In the genomic region with DNA sequence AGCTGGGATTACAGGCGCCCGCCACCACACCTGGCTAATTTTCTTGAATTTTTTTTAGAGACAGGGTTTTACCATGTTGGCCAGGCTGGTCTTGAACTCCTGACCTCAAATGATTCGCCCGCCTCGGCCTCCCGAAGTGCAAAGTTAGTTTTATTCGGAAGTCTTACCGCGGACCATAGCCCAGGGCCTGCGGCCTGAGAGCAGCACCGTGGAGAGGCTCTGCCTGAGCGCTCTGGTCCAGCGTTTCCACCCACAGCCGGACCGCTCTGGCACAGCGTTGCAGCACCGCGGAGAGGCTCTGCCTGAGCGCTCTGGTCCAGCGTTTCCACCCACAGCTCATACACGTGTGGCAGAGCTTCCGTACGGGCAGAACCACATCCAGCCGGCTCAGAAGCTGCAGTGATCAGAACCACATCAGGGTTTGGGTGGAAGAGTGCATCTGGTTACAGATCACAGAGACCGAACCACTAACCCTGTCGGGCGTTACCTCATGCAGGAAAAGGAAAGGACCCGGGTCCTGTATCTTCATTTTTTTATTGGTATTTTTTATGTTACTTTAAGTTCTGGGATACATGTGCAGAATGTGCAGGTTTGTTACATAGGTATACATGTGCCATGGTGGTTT, we compare ENCODE assay signal across 24 cellular contexts.
"Had no signal": no experiment of that assay in that cellular context is flagged by ENCODE, and none has a peak within 500 bp of the region (broad histone marks: within the 10 kb centered on the region; RNA-seq: fewer than 3 reads in every experiment).

No MANE protein-coding gene starts in this region.

- H3K27ac Mint-ChIP-seq: dendritic cell treated with granulocyte-macrophage colony-stimulating factor and Interleukin-4, amounts not matched to agents 40 ng/mL and 50 ng/mL, for 4 days; effector memory CD8-positive, alpha-beta T cell; endodermal cell had no signal

- DNase-seq: colonic mucosa; cortex of kidney; dermis blood vessel endothelial cell; dorsolateral prefrontal cortex; effector CD4-positive, alpha-beta T cell; effector CD8-positive, alpha-beta T cell; effector memory CD4-positive, alpha-beta T cell; effector memory CD8-positive, alpha-beta T cell; endodermal cell; erythroblast; esophagus squamous epithelium; foreskin fibroblast; foreskin keratinocyte; foreskin melanocyte; gastrocnemius medialis; glutamatergic neuron; heart left ventricle; heart right ventricle had no signal

- H3K4me3 ChIP-seq: colonic mucosa, coronary artery, dorsolateral prefrontal cortex, esophagus muscularis mucosa, esophagus squamous epithelium, gastrocnemius medialis, gastroesophageal sphincter, heart left ventricle, heart right ventricle had no signal

- H3K36me3 ChIP-seq: colonic mucosa, esophagus muscularis mucosa, esophagus squamous epithelium, gastrocnemius medialis, gastroesophageal sphincter, heart left ventricle, heart right ventricle had no signal

- H3K9me3 ChIP-seq: colonic mucosa, esophagus muscularis mucosa, esophagus squamous epithelium, gastrocnemius medialis, gastroesophageal sphincter, heart left ventricle, heart right ventricle had no signal

- H3K27me3 Mint-ChIP-seq: dendritic cell treated with granulocyte-macrophage colony-stimulating factor and Interleukin-4, amounts not matched to agents 40 ng/mL and 50 ng/mL, for 4 days; effector memory CD8-positive, alpha-beta T cell had no signal

- H3K9me3 Mint-ChIP-seq: dendritic cell treated with granulocyte-macrophage colony-stimulating factor and Interleukin-4, amounts not matched to agents 40 ng/mL and 50 ng/mL, for 4 days; effector memory CD8-positive, alpha-beta T cell had no signal

- H3K27me3 ChIP-seq: colonic mucosa, foreskin keratinocyte had no signal

- H3K4me3 Mint-ChIP-seq: dendritic cell treated with granulocyte-macrophage colony-stimulating factor and Interleukin-4, amounts not matched to agents 40 ng/mL and 50 ng/mL, for 4 days; effector memory CD8-positive, alpha-beta T cell; endodermal cell had no signal

- H3K4me1 Mint-ChIP-seq: endodermal cell had no signal

- H3K27ac ChIP-seq: colonic mucosa, coronary artery, dorsolateral prefrontal cortex, epithelial cell of prostate, esophagus muscularis mucosa, esophagus squamous epithelium, foreskin keratinocyte, gastrocnemius medialis, gastroesophageal sphincter, heart left ventricle, heart right ventricle had no signal

- H3K4me1 ChIP-seq: colonic mucosa, esophagus muscularis mucosa, esophagus squamous epithelium, foreskin keratinocyte, gastrocnemius medialis, gastroesophageal sphincter, heart left ventricle, heart right ventricle had no signal

- ATAC-seq: effector memory CD8-positive, alpha-beta T cell; esophagus mucosa; foreskin keratinocyte; gastrocnemius medialis; gastroesophageal sphincter; heart left ventricle; heart right ventricle had no signal
